ENCODE assay signal across 8 cellular contexts in genomic region chr19:45952691-45953505, GRCh38. TPM values are rescaled to one million over a fixed set of nuclear protein-coding genes. Genes with fewer than 3 reads are reported as not detected.
DNase-seq lines count a peak whose midpoint lies in the region; ATAC-seq and TF ChIP-seq lines count a peak whose summit lies in the region.

No MANE protein-coding gene starts in this region.

- H3K27me3 ChIP-seq in Caco-2 (replicated peaks; ENCODE audit: control insufficient read depth, insufficient read depth, low read length) (no peaks in the 10 kb centered on the region; the same call in 1 of the 2 replicates), neural progenitor cell (no peaks in the 10 kb centered on the region), tibial artery (peaks cover 0 to 62% of the 10 kb centered on the region in 2 donors)

- no peaks in the 10 kb centered on the region for H3K36me3 Mint-ChIP-seq in Caco-2 (ENCODE audit: insufficient read depth, unreplicated experiment)
- H3K36me3 Mint-ChIP-seq in activated CD4-positive, alpha-beta T cell treated with anti-CD3 and anti-CD28 coated beads, Interleukin-2, amount 10 ng/mL, durations not matched to agents 7 days and 5 days (ENCODE audit: low read depth), result no peaks in the 10 kb centered on the region
- H3K36me3 Mint-ChIP-seq in neural progenitor cell, result peaks cover 21% of the 10 kb centered on the region

- intact Hi-C loops in Caco-2 (cut with micrococcal nuclease; ENCODE audit: unreplicated experiment), result no loop called here
- intact Hi-C loops in tibial artery (cut with DNase I; ENCODE audit: low total_unique reads), result no loop called here

- H3K27ac Mint-ChIP-seq in Caco-2 (ENCODE audit: unreplicated experiment), result no peak overlapping the region
- H3K27ac Mint-ChIP-seq in activated CD4-positive, alpha-beta T cell treated with anti-CD3 and anti-CD28 coated beads, Interleukin-2, amount 10 ng/mL, durations not matched to agents 7 days and 5 days, result peak overlapping the region; percentile 60
- peak overlapping the region; percentile 94 for H3K27ac Mint-ChIP-seq in neural progenitor cell

- H3K4me1 ChIP-seq in Caco-2 (no peaks in the 10 kb centered on the region), neural progenitor cell (peaks cover 9% of the 10 kb centered on the region), tibial artery (peaks cover 0 to 7% (median 3%) of the 10 kb centered on the region in 4 donors)

- H3K9ac ChIP-seq in neural progenitor cell, result no peak overlapping the region

- H3K79me2 ChIP-seq in neural progenitor cell (ENCODE audit: low read depth), result no peaks in the 10 kb centered on the region

- no peak for ATAC-seq in HG03045 (IDR thresholded peaks at IDR 0.05; ENCODE audit: unreplicated experiment)

- no peaks in the 10 kb centered on the region for H3K36me3 ChIP-seq in Caco-2 (ENCODE audit: control insufficient read depth, insufficient read depth, low read length)
- no peaks in the 10 kb centered on the region for H3K36me3 ChIP-seq in neural progenitor cell
- H3K36me3 ChIP-seq in tibial artery, result no peaks in the 10 kb centered on the region

- H3K4me3 Mint-ChIP-seq in Caco-2 (ENCODE audit: unreplicated experiment), result peak overlapping the region; percentile 39
- H3K4me3 Mint-ChIP-seq in activated CD4-positive, alpha-beta T cell treated with anti-CD3 and anti-CD28 coated beads, Interleukin-2, amount 10 ng/mL, durations not matched to agents 7 days and 5 days, result peak overlapping the region; percentile 63
- peak overlapping the region; percentile 61 for H3K4me3 Mint-ChIP-seq in neural progenitor cell

- peak; percentile 62 to 78 for DNase-seq in Caco-2
- DNase-seq in Kasumi-1 (lab: John Stamatoyannopoulos, UW), result peak; percentile 23 to 42
- DNase-seq in activated CD4-positive, alpha-beta T cell treated with anti-CD3 and anti-CD28 coated beads, Interleukin-2, amount 10 ng/mL, durations not matched to agents 7 days and 5 days, result peak; percentile 53
- DNase-seq in erythroblast (lab: John Stamatoyannopoulos, UW), result peak; percentile 48 to 66
- DNase-seq in neural progenitor cell (ENCODE audit: low spot score), result peak; percentile 96
- DNase-seq in DMS114 treated with DMSO at 0.1 percent for 48 hours (lab: John Stamatoyannopoulos, UW; ENCODE audit: unreplicated experiment), result no peak
- DNase-seq in tibial artery, result no peak

- TF ChIP-seq POLR2A in erythroblast (IDR thresholded peaks at IDR 0.05; ENCODE audit: low read length), result no peak

- H4K20me1 ChIP-seq in neural progenitor cell (ENCODE audit: low read depth), result peaks cover 20% of the 10 kb centered on the region

- H3K9me3 Mint-ChIP-seq in Caco-2 (ENCODE audit: unreplicated experiment) (no peaks in the 10 kb centered on the region), neural progenitor cell (no peaks in the 10 kb centered on the region)
- H3K9me3 Mint-ChIP-seq in activated CD4-positive, alpha-beta T cell treated with anti-CD3 and anti-CD28 coated beads, Interleukin-2, amount 10 ng/mL, durations not matched to agents 7 days and 5 days, result peaks cover 6% of the 10 kb centered on the region

- H3K27ac ChIP-seq in neural progenitor cell (no peak overlapping the region), tibial artery (no peak overlapping the region)

- H3K4me2 ChIP-seq in neural progenitor cell, result peak overlapping the region; percentile 96

- H3F3A ChIP-seq in neural progenitor cell (ENCODE audit: low read depth), result peaks cover 23% of the 10 kb centered on the region

- H2AFZ ChIP-seq in neural progenitor cell (replicated peaks), result peak overlapping the region; percentile 80

- H3K4me1 Mint-ChIP-seq in Caco-2 (ENCODE audit: low read depth, unreplicated experiment) (peaks cover 7% of the 10 kb centered on the region), neural progenitor cell (peaks cover 46% of the 10 kb centered on the region)
- H3K4me1 Mint-ChIP-seq in activated CD4-positive, alpha-beta T cell treated with anti-CD3 and anti-CD28 coated beads, Interleukin-2, amount 10 ng/mL, durations not matched to agents 7 days and 5 days, result peaks cover 24% of the 10 kb centered on the region

- H3K27me3 Mint-ChIP-seq in Caco-2 (ENCODE audit: insufficient read depth, unreplicated experiment), result peaks cover 15% of the 10 kb centered on the region
- H3K27me3 Mint-ChIP-seq in activated CD4-positive, alpha-beta T cell treated with anti-CD3 and anti-CD28 coated beads, Interleukin-2, amount 10 ng/mL, durations not matched to agents 7 days and 5 days, result peaks cover 14% of the 10 kb centered on the region
- peaks cover 2% of the 10 kb centered on the region for H3K27me3 Mint-ChIP-seq in neural progenitor cell (ENCODE audit: insufficient read depth, low read depth)

- BruUV-seq in Caco-2 (replicated peaks; lab: Mats Ljungman, UMichigan), result no TSS peak

- TF ChIP-seq CTCF in Caco-2 (IDR thresholded peaks at IDR 0.05; ENCODE audit: insufficient read depth in 1 of 2, low read depth in 1 of 2, low read length in 1 of 2, severe bottlenecking in 1 of 2, unreplicated experiment in 1 of 2) (no peak), neural progenitor cell (IDR thresholded peaks at IDR 0.05) (peak; percentile 3), tibial artery (IDR thresholded peaks at IDR 0.05) (no peak)

- CTCF ChIA-PET in Caco-2 (lab: Charles Lee), result interaction anchor here (1.2 kb wide), 1 partner anchor 8 kb away, joined by 3 read pairs; no protein-coding TSS in a partner anchor
- CTCF ChIA-PET in activated CD4-positive, alpha-beta T cell treated with anti-CD3 and anti-CD28 coated beads, Interleukin-2, amount 10 ng/mL, durations not matched to agents 7 days and 5 days (lab: Charles Lee), result interaction anchor here (0.5 to 1.5 kb wide), 4 partner anchors 9 to 587 kb away, joined by 3 to 5 read pairs (median 3); partner anchors contain the start of gene DMWD

- POLR2A ChIA-PET in Caco-2 (lab: Charles Lee), result no interaction called here
- POLR2A ChIA-PET in activated CD4-positive, alpha-beta T cell treated with anti-CD3 and anti-CD28 coated beads, Interleukin-2, amount 10 ng/mL, durations not matched to agents 7 days and 5 days (lab: Charles Lee), result no interaction called here

- H3K4me3 ChIP-seq in Caco-2 (ENCODE audit: low read depth, low read length) (no peak overlapping the region), neural progenitor cell (peak overlapping the region; percentile 61), tibial artery (no peak overlapping the region)

- H3K9me3 ChIP-seq in Caco-2 (no peaks in the 10 kb centered on the region), neural progenitor cell (ENCODE audit: low read depth) (no peaks in the 10 kb centered on the region), tibial artery (no peaks in the 10 kb centered on the region)

RNA-seq across cellular contexts. Expression of gene NOVA2, which starts 20.8 kb away (rescaled TPM):
- 0.05 TPM in 1 of 2 replicates, not detected in the other for total RNA-seq in Caco-2 (2022)
- under 1 TPM; 0.04 to 0.10 TPM for total RNA-seq in activated CD4-positive, alpha-beta T cell treated with anti-CD3 and anti-CD28 coated beads, Interleukin-2, amount 10 ng/mL, durations not matched to agents 7 days and 5 days
- total RNA-seq in neural progenitor cell (ENCODE audit: low replicate concordance), result 3.9 and 6.7 TPM in 2 replicates

RNA-seq across cellular contexts. Expression of gene NANOS2, which starts 38.3 kb away (rescaled TPM):
- total RNA-seq in Caco-2 (2022) (not detected in 2 replicates), neural progenitor cell (ENCODE audit: low replicate concordance) (not detected in 2 replicates)
- not detected for total RNA-seq in activated CD4-positive, alpha-beta T cell treated with anti-CD3 and anti-CD28 coated beads, Interleukin-2, amount 10 ng/mL, durations not matched to agents 7 days and 5 days

RNA-seq across cellular contexts. Expression of gene CCDC61, which starts 42.4 kb away (rescaled TPM):
- 17.1 and 21.1 TPM in 2 replicates for total RNA-seq in Caco-2 (2022)
- 10 to 100 TPM; 26.5 to 27.0 TPM for total RNA-seq in activated CD4-positive, alpha-beta T cell treated with anti-CD3 and anti-CD28 coated beads, Interleukin-2, amount 10 ng/mL, durations not matched to agents 7 days and 5 days
- total RNA-seq in neural progenitor cell (ENCODE audit: low replicate concordance), result 5.7 and 11.6 TPM in 2 replicates

RNA-seq across cellular contexts. Expression of gene MYPOP, which starts 50.5 kb away (rescaled TPM):
- 15.8 and 18.1 TPM in 2 replicates for total RNA-seq in Caco-2 (2022)
- 10 to 100 TPM in 1 of 2 experiments, 1 to 10 TPM in 1; 9.7 to 11.4 TPM for total RNA-seq in activated CD4-positive, alpha-beta T cell treated with anti-CD3 and anti-CD28 coated beads, Interleukin-2, amount 10 ng/mL, durations not matched to agents 7 days and 5 days
- 0.07 and 1.9 TPM in 2 replicates for total RNA-seq in neural progenitor cell (ENCODE audit: low replicate concordance)

Comparison
In these comparisons a context has a peak if more than half of its experiments do, and no peak if none do; other contexts are left out.
1. DNase-seq: peak in Caco-2 (2 of 2), Kasumi-1 (2 of 2), activated CD4-positive, alpha-beta T cell treated with anti-CD3 and anti-CD28 coated beads, Interleukin-2, amount 10 ng/mL, durations not matched to agents 7 days and 5 days (single experiment), erythroblast (2 of 2) and neural progenitor cell (single experiment); none in DMS114 treated with DMSO at 0.1 percent for 48 hours (single experiment) and tibial artery (0 of 2).
2. Peak in every context shown above with its lines, with median percentiles within 50 percentile points of each other: H3K4me3 Mint-ChIP-seq.